In the genomic region with DNA sequence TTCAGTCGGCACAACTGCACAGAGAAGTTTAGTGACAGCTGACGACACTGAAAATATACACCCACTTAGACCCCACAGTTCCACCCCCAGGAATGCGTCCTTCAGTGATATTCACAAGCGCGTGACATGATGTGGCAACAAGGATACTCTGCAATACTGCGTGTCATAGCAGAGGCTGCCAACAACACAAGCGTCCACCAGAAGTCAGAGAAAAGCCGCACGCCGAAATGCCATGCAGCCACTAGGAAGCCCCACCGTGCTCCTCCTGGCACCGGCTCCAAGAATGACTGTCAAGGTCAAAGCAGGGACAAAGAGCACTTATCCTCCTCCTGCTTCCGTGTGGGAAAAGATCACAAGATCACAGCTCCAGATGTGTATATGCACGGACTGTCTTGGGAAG, we compare ENCODE assay signal across 10 cellular contexts. TPM values are rescaled to one million over a fixed set of nuclear protein-coding genes. Genes with fewer than 3 reads are reported as not detected.
DNase-seq lines count a peak whose midpoint lies in the region; ATAC-seq and TF ChIP-seq lines count a peak whose summit lies in the region.
"Had no signal": no experiment of that assay in that cellular context is flagged by ENCODE, and none has a peak within 500 bp of the region (broad histone marks: within the 10 kb centered on the region; RNA-seq: fewer than 3 reads in every experiment).

No MANE protein-coding gene starts in this region.

- H3K9me3 ChIP-seq in Karpas-422 (ENCODE audit: low read length), result no peaks in the 10 kb centered on the region
- H3K9me3 ChIP-seq in naive thymus-derived CD4-positive, alpha-beta T cell (ENCODE audit: control insufficient read depth in 2 of 3, low read length in 3 of 3), result no peaks in the 10 kb centered on the region
- no peaks in the 10 kb centered on the region for H3K9me3 ChIP-seq in hepatocyte (ENCODE audit: low read depth)

- H3K4me3 ChIP-seq in Karpas-422 (ENCODE audit: low read length) (peak overlapping the region; percentile 57), brain microvascular endothelial cell (ENCODE audit: low read depth, low read length) (no peak overlapping the region), hepatocyte (no peak overlapping the region)
- H3K4me3 ChIP-seq in naive thymus-derived CD4-positive, alpha-beta T cell (ENCODE audit: low read length), result no peak overlapping the region

- no peaks in the 10 kb centered on the region for H3K9me3 Mint-ChIP-seq in naive thymus-derived CD4-positive, alpha-beta T cell

- DNase-seq in COLO668 (lab: John Stamatoyannopoulos, UW; ENCODE audit: unreplicated experiment), result peak; percentile 31
- DNase-seq in Karpas-422, result no peak
- DNase-seq in brain microvascular endothelial cell, result peak; percentile 37
- no peak for DNase-seq in naive thymus-derived CD4-positive, alpha-beta T cell
- DNase-seq in NCI-H1930 (lab: John Stamatoyannopoulos, UW), result no peak
- no peak for DNase-seq in HEK293T (ENCODE audit: extremely low spot score)
- DNase-seq in hepatocyte (ENCODE audit: low spot score), result no peak
- DNase-seq: NCI-H446 had no signal

- no peaks in the 10 kb centered on the region for H3K27me3 ChIP-seq in Karpas-422 (ENCODE audit: low read length)
- peaks cover 15% of the 10 kb centered on the region for H3K27me3 ChIP-seq in brain microvascular endothelial cell (replicated peaks)
- no peaks in the 10 kb centered on the region for H3K27me3 ChIP-seq in naive thymus-derived CD4-positive, alpha-beta T cell (ENCODE audit: control insufficient read depth in 2 of 2, insufficient read depth in 2 of 2, low read length in 2 of 2)
- H3K27me3 ChIP-seq in hepatocyte, result peaks cover 30% of the 10 kb centered on the region

- CTCF ChIA-PET in naive thymus-derived CD4-positive, alpha-beta T cell (lab: Charles Lee), result interaction anchor here (1.2 to 1.5 kb wide), 2 partner anchors 43 to 97 kb away, joined by 3 to 5 read pairs; no protein-coding TSS in a partner anchor
- CTCF ChIA-PET in HEK293T (lab: Yijun Ruan, JAX), result no interaction called here

- H3K9me2 ChIP-seq in Karpas-422 (replicated peaks; ENCODE audit: insufficient read depth, low read length) (no peaks in the 10 kb centered on the region), hepatocyte (replicated peaks; ENCODE audit: insufficient read depth) (no peaks in the 10 kb centered on the region)

- H3K79me2 ChIP-seq in Karpas-422 (ENCODE audit: low read length) (peaks cover 69% of the 10 kb centered on the region), hepatocyte (no peaks in the 10 kb centered on the region)

- TF ChIP-seq CTCF in brain microvascular endothelial cell (IDR thresholded peaks at IDR 0.05; ENCODE audit: low read depth, low read length, missing control alignments) (no peak), hepatocyte (IDR thresholded peaks at IDR 0.05; ENCODE audit: poor library complexity) (no peak)

- peaks cover 0 to 12% (median 0%) of the 10 kb centered on the region in 5 donors for H3K36me3 Mint-ChIP-seq in naive thymus-derived CD4-positive, alpha-beta T cell

- H3K4me3 Mint-ChIP-seq in naive thymus-derived CD4-positive, alpha-beta T cell, result peak overlapping the region; percentile 76 to 92 (median 88)

- H3K9ac ChIP-seq in Karpas-422 (ENCODE audit: low read length), result peak overlapping the region; percentile 76

- H3K4me2 ChIP-seq in Karpas-422 (ENCODE audit: low read depth, low read length, poor library complexity, severe bottlenecking), result peak overlapping the region; percentile 96
- no peak overlapping the region for H3K4me2 ChIP-seq in hepatocyte

- peaks cover 57 to 83% (median 77%) of the 10 kb centered on the region in 7 donors for H3K4me1 Mint-ChIP-seq in naive thymus-derived CD4-positive, alpha-beta T cell

- WGBS in hepatocyte (ENCODE audit: low lambda C conversion rate, missing lambda C conversion rate), result 84% methylated on average over 14 of the region's 14 CpGs

- intact Hi-C loops in naive thymus-derived CD4-positive, alpha-beta T cell (cut with micrococcal nuclease), result loop anchor here (5.0 to 10.0 kb wide), 3 partner anchors 48 to 1368 kb away; partner anchors contain the start of gene PAFAH1B1 (in 1 of the 2)

- H3K27me3 Mint-ChIP-seq in naive thymus-derived CD4-positive, alpha-beta T cell, result no peaks in the 10 kb centered on the region

- peaks cover 42% of the 10 kb centered on the region for H3K36me3 ChIP-seq in Karpas-422 (ENCODE audit: insufficient read depth, low read length)
- H3K36me3 ChIP-seq in brain microvascular endothelial cell (replicated peaks), result no peaks in the 10 kb centered on the region
- peaks cover 0 to 41% (median 0%) of the 10 kb centered on the region in 3 experiments for H3K36me3 ChIP-seq in naive thymus-derived CD4-positive, alpha-beta T cell (ENCODE audit: control insufficient read depth in 2 of 3, insufficient read depth in 3 of 3, low read length in 3 of 3)
- H3K36me3 ChIP-seq in hepatocyte (replicated peaks; ENCODE audit: insufficient read depth, low read depth), result no peaks in the 10 kb centered on the region

- in situ Hi-C loops in brain microvascular endothelial cell (cut with HindIII; ENCODE audit: low pct_ligation_motif_present, low sequenced_read_pairs), result no loop called here

- H2AFZ ChIP-seq in Karpas-422 (ENCODE audit: low read length) (no peak overlapping the region), hepatocyte (no peak overlapping the region)

- peak; percentile 11 for ATAC-seq in naive thymus-derived CD4-positive, alpha-beta T cell
- ATAC-seq in GM18873 (IDR thresholded peaks at IDR 0.05; ENCODE audit: low FRiP score, unreplicated experiment), result no peak

- peaks cover 48% of the 10 kb centered on the region for H4K20me1 ChIP-seq in Karpas-422 (ENCODE audit: insufficient read depth, low read depth, low read length)
- no peaks in the 10 kb centered on the region for H4K20me1 ChIP-seq in hepatocyte (ENCODE audit: insufficient read depth, poor library complexity, severe bottlenecking)

- H3K27ac ChIP-seq in Karpas-422 (ENCODE audit: low read length) (peak overlapping the region; percentile 99), brain microvascular endothelial cell (no peak overlapping the region), hepatocyte (no peak overlapping the region)
- H3K27ac ChIP-seq in naive thymus-derived CD4-positive, alpha-beta T cell (ENCODE audit: low read depth, low read length), result peak overlapping the region; percentile 53

- H3K27ac Mint-ChIP-seq in naive thymus-derived CD4-positive, alpha-beta T cell, result peak overlapping the region; percentile 40 to 90 (median 86)

- peaks cover 79% of the 10 kb centered on the region for H3K4me1 ChIP-seq in Karpas-422 (ENCODE audit: low read length)
- peaks cover 48 to 57% of the 10 kb centered on the region in 2 donors for H3K4me1 ChIP-seq in naive thymus-derived CD4-positive, alpha-beta T cell (ENCODE audit: control insufficient read depth in 2 of 2, insufficient read depth in 2 of 2, low read length in 2 of 2)
- H3K4me1 ChIP-seq in hepatocyte (ENCODE audit: insufficient read depth), result peaks cover 18% of the 10 kb centered on the region

- POLR2A ChIA-PET in naive thymus-derived CD4-positive, alpha-beta T cell (lab: Charles Lee), result interaction anchor here (0.8 to 1.7 kb wide), 4 partner anchors 9 to 115 kb away, joined by 3 to 9 read pairs (median 4); partner anchors contain the start of gene NCBP3
- POLR2A ChIA-PET in HEK293T (lab: Yijun Ruan, JAX), result interaction anchor here (0.9 kb wide), 1 partner anchor 12 kb away, joined by 3 read pairs; no protein-coding TSS in a partner anchor

TF ChIP-seq in HEK293T, 16 proteins besides CTCF, POLR2A, EP300 and RAD21:
- no peak for TF ChIP-seq NFRKB (IDR thresholded peaks at IDR 0.05)
- TF ChIP-seq SUZ12 (IDR thresholded peaks at IDR 0.05), result no peak
- TF ChIP-seq CTBP1 (IDR thresholded peaks at IDR 0.05; ENCODE audit: borderline replicate concordance), result no peak
- no peak for TF ChIP-seq BHLHE40 (IDR thresholded peaks at IDR 0.05; ENCODE audit: borderline replicate concordance)
- no peak for TF ChIP-seq LEF1 (IDR thresholded peaks at IDR 0.05; ENCODE audit: borderline replicate concordance)
TF ChIP-seq in HEK293T: peak in this region for 0.

RNA-seq across cellular contexts. Expression of gene ATP2A3, which starts 3.5 kb away (rescaled TPM):
- 101 and 204 TPM in 2 replicates for total RNA-seq in Karpas-422 (2014; rRNA removed; shearing (Covaris generic); ENCODE audit: low replicate concordance)
- 100 to 1,000 TPM; 148 to 260 (median 237) TPM for total RNA-seq in naive thymus-derived CD4-positive, alpha-beta T cell
- polyA plus RNA-seq in naive thymus-derived CD4-positive, alpha-beta T cell, result 100 to 1,000 TPM in 1 of 2 donors, 10 to 100 TPM in 1; 46.6 to 104 TPM
- total RNA-seq in hepatocyte, result 2.4 and 4.1 TPM in 2 replicates
- 2.2 and 4.5 TPM in 2 replicates for polyA plus RNA-seq in hepatocyte

RNA-seq across cellular contexts. Expression of gene P2RX1, which starts 44.5 kb away (rescaled TPM):
- not detected in 2 replicates for total RNA-seq in Karpas-422 (2014; rRNA removed; shearing (Covaris generic); ENCODE audit: low replicate concordance)
- total RNA-seq in naive thymus-derived CD4-positive, alpha-beta T cell, result 10 to 100 TPM in 1 of 5 experiments, 1 to 10 TPM in 1, under 1 TPM in 2, not detected in 1; 0.27 to 53.7 (median 2.7) TPM
- not detected for polyA plus RNA-seq in naive thymus-derived CD4-positive, alpha-beta T cell
- total RNA-seq in hepatocyte, result 0.20 and 0.50 TPM in 2 replicates
- 1.8 and 2.3 TPM in 2 replicates for polyA plus RNA-seq in hepatocyte
- total RNA-seq: activated CD8-positive, alpha-beta memory T cell treated with anti-CD3 and anti-CD28 coated beads for 36 hours had no signal

Comparison
In these comparisons a context has a peak if more than half of its experiments do, and no peak if none do; other contexts are left out.
1. DNase-seq: peak in COLO668 (single experiment) and brain microvascular endothelial cell (single experiment); none in Karpas-422 (single experiment), naive thymus-derived CD4-positive, alpha-beta T cell (0 of 9), NCI-H1930 (0 of 2), HEK293T (single experiment) and hepatocyte (single experiment).
2. H3K27ac ChIP-seq: peak in Karpas-422 (single experiment) and naive thymus-derived CD4-positive, alpha-beta T cell (single experiment); none in brain microvascular endothelial cell (single experiment) and hepatocyte (single experiment).
3. RNA of gene ATP2A3, which starts 3.5 kb away (total RNA-seq): 148 to 260 TPM in naive thymus-derived CD4-positive, alpha-beta T cell and 101 to 204 TPM in Karpas-422; 2.4 to 4.1 TPM in hepatocyte; every median in the first group is over 10 times any median in the second.